In the genomic region with DNA sequence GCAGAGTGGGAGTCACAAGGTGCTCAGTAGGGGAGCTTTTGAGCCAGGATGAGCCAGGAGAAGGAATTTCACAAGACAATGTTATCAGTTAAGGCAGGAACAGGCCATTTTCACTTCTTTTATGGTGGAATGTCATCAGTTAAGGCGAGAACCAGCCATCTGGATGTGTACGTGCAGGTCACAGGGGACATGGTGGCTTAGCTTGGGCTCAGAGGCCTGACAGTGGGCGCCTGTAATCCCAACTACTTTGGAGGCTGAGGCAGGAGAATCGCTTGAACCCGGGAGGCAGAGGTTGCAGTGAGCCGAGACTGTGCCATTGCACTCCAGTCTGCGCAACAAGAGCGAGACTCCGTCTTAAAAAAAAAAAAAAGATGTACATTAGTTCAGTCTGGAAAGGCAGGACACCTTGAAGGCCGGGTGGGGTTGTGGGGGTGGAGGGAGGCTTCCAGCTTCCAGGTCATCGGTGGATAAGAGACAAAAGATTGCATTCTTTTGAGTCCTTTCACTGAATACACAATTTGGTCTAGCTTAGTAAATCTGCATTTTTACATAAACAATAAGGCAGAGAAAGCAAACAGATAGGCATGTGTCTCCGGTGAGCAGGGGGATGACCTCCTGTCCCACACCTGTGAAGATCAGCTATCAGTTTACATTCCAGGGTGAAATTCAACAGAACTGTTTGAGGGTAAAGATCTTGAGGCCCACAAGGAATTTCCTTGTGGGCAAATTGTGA, we compare ENCODE assay signal across 9 cellular contexts. TPM values are rescaled to one million over a fixed set of nuclear protein-coding genes. Genes with fewer than 3 reads are reported as not detected.
"Had no signal": no experiment of that assay in that cellular context is flagged by ENCODE, and none has a peak within 500 bp of the region (broad histone marks: within the 10 kb centered on the region; RNA-seq: fewer than 3 reads in every experiment).

No MANE protein-coding gene starts in this region.

RNA-seq across cellular contexts. Expression of a gene that starts 11.5 kb away (rescaled TPM):
- polyA plus RNA-seq: smooth muscle cell had no signal

RNA-seq across cellular contexts. Expression of a gene that starts 56.2 kb away (rescaled TPM):
- total RNA-seq: activated naive CD8-positive, alpha-beta T cell treated with anti-CD3 and anti-CD28 coated beads, Interleukin-2, amount 10 ng/mL, durations not matched to agents 7 days and 5 days; activated T-cell treated with anti-CD3 and anti-CD28 coated beads, Interleukin-2, amount 50 U/mL, for 4 hours; chondrocyte; esophagus mucosa; lower lobe of right lung; natural killer cell; ovary; suprapubic skin had no signal
- polyA plus RNA-seq: ovary had no signal
